Comparison of ENCODE assay signal across 13 cellular contexts in the genomic region with DNA sequence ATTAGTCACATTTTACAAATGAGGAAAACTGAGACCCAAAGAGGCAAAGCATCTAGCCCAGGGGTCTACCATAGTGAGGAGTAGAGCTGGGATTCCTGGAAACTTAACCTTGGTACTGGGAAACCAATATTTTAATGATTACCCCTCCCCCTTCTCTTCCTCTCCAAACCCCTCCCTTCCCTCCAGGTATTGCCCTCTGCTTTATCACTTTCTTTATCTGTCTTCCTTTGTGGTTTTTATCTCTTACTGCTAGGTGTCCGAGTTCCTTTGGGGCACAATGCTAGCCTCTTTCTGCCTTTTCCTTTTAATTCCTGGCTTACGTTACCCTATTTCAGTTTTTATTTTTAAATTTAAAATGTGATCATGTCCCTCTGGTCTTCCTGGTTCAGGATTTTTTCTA. TPM values are rescaled to one million over a fixed set of nuclear protein-coding genes. Genes with fewer than 3 reads are reported as not detected.
A peak's percentile ranks its signal among the peaks of the same experiment; 100 is the strongest.
DNase-seq lines count a peak whose midpoint lies in the region; ATAC-seq and TF ChIP-seq lines count a peak whose summit lies in the region.
"Had no signal": no experiment of that assay in that cellular context is flagged by ENCODE, and none has a peak within 500 bp of the region (broad histone marks: within the 10 kb centered on the region; RNA-seq: fewer than 3 reads in every experiment).

No MANE protein-coding gene starts in this region.

- H3K9me3 Mint-ChIP-seq in Caco-2 (ENCODE audit: unreplicated experiment) = no peaks in the 10 kb centered on the region
- H3K9me3 Mint-ChIP-seq: activated naive CD4-positive, alpha-beta T cell treated with anti-CD3 and anti-CD28 coated beads for 36 hours had no signal

- H3K4me3 ChIP-seq in Caco-2 (ENCODE audit: low read depth, low read length) (no peak overlapping the region), PC-9 (peak overlapping the region; percentile 85; the same call in 1 of the 2 replicates), esophagus squamous epithelium (peak overlapping the region in 2 of 4 donors; percentile 82 to 88), parathyroid adenoma (ENCODE audit: low read depth, low read length) (peak overlapping the region; percentile 83)

- H3K79me2 ChIP-seq in PC-9 (ENCODE audit: low read depth) (peaks cover 20% of the 10 kb centered on the region), parathyroid adenoma (peaks cover 16% of the 10 kb centered on the region)

- H3K27ac ChIP-seq in PC-9 (no peak overlapping the region), esophagus squamous epithelium (peak overlapping the region; percentile 94 to 100 (median 99)), parathyroid adenoma (no peak overlapping the region)
- H3K27ac ChIP-seq: foreskin keratinocyte had no signal

- DNase-seq in Caco-2 = peak in 1 of 2 experiments; percentile 4
- no peak for DNase-seq in PC-9
- DNase-seq in esophagus squamous epithelium (lab: John Stamatoyannopoulos, UW) = no peak
- no peak for DNase-seq in DMS53 treated with DMSO at 0.1 percent for 48 hours (lab: John Stamatoyannopoulos, UW; ENCODE audit: unreplicated experiment)
- no peak for DNase-seq in GDM1 (lab: John Stamatoyannopoulos, UW)
- no peak for DNase-seq in NCI-H2081 treated with DMSO at 0.1 percent for 48 hours (lab: John Stamatoyannopoulos, UW)
- DNase-seq: DMS79 treated with DMSO at 0.1 percent for 48 hours, foreskin keratinocyte, NCI-H524 treated with DMSO at 0.1 percent for 48 hours, occipital lobe had no signal

- POLR2A ChIA-PET in Caco-2 (lab: Charles Lee) = no interaction called here
- POLR2A ChIA-PET in PC-9 (lab: Charles Lee; ENCODE audit: unreplicated experiment) = interaction anchor here (0.6 to 1.3 kb wide), 2 partner anchors 11 to 20 kb away, joined by 3 read pairs; no protein-coding TSS in a partner anchor

- peak overlapping the region; percentile 99 for H3K27ac Mint-ChIP-seq in Caco-2 (ENCODE audit: unreplicated experiment)
- H3K27ac Mint-ChIP-seq: activated naive CD4-positive, alpha-beta T cell treated with anti-CD3 and anti-CD28 coated beads for 36 hours had no signal

- H3K9me2 ChIP-seq in PC-9 (ENCODE audit: insufficient read depth) = no peaks in the 10 kb centered on the region

- no peak overlapping the region for H3K9ac ChIP-seq in parathyroid adenoma

- H3K4me1 ChIP-seq in Caco-2 (peaks cover 24% of the 10 kb centered on the region), PC-9 (replicated peaks; ENCODE audit: insufficient read depth) (peaks cover 20% of the 10 kb centered on the region), esophagus squamous epithelium (peaks cover 6 to 49% (median 9%) of the 10 kb centered on the region in 3 donors), parathyroid adenoma (peaks cover 14% of the 10 kb centered on the region)

- TF ChIP-seq POLR2A in esophagus squamous epithelium (IDR thresholded peaks at IDR 0.05) = no peak

- TF ChIP-seq CTCF in Caco-2 (IDR thresholded peaks at IDR 0.05; ENCODE audit: insufficient read depth in 1 of 2, low read depth in 1 of 2, low read length in 1 of 2, severe bottlenecking in 1 of 2, unreplicated experiment in 1 of 2) (no peak), PC-9 (conservative IDR thresholded peaks at IDR 0.05) (no peak), esophagus squamous epithelium (IDR thresholded peaks at IDR 0.05) (no peak), parathyroid adenoma (IDR thresholded peaks at IDR 0.05) (no peak)

- no peaks in the 10 kb centered on the region for H3K36me3 ChIP-seq in Caco-2 (ENCODE audit: control insufficient read depth, insufficient read depth, low read length)
- no peaks in the 10 kb centered on the region for H3K36me3 ChIP-seq in PC-9 (ENCODE audit: low read depth)
- peaks cover 0 to 34% (median 0%) of the 10 kb centered on the region in 3 donors for H3K36me3 ChIP-seq in esophagus squamous epithelium
- no peaks in the 10 kb centered on the region for H3K36me3 ChIP-seq in parathyroid adenoma (ENCODE audit: control insufficient read depth, insufficient read depth, low read length)

- H4K20me1 ChIP-seq in PC-9 (ENCODE audit: insufficient read depth) = no peaks in the 10 kb centered on the region

- 60 to 61% methylated on average over 2 of the region's 2 CpGs for WGBS in esophagus squamous epithelium, 2 donors

- intact Hi-C loops in Caco-2 (cut with micrococcal nuclease; ENCODE audit: unreplicated experiment) (no loop called here), PC-9 (cut with micrococcal nuclease; ENCODE audit: unreplicated experiment) (loop anchor here (10.0 kb wide), 2 partner anchors 181 to 461 kb away; partner anchors contain the start of gene CLEC9A), esophagus squamous epithelium (cut with DNase I) (no loop called here)

- peak overlapping the region; percentile 81 for H3K4me2 ChIP-seq in PC-9
- H3K4me2 ChIP-seq in parathyroid adenoma (ENCODE audit: low read length) = peak overlapping the region; percentile 97

- peaks cover 28% of the 10 kb centered on the region for H3K4me1 Mint-ChIP-seq in Caco-2 (ENCODE audit: low read depth, unreplicated experiment)

- no peaks in the 10 kb centered on the region for H3K27me3 ChIP-seq in Caco-2 (replicated peaks; ENCODE audit: control insufficient read depth, insufficient read depth, low read length)
- no peaks in the 10 kb centered on the region for H3K27me3 ChIP-seq in PC-9 (ENCODE audit: insufficient read depth, low read depth)
- no peaks in the 10 kb centered on the region for H3K27me3 ChIP-seq in esophagus squamous epithelium
- no peaks in the 10 kb centered on the region for H3K27me3 ChIP-seq in parathyroid adenoma (ENCODE audit: control insufficient read depth, insufficient read depth, low read length)
- H3K27me3 ChIP-seq: foreskin keratinocyte had no signal

- H3K9me3 ChIP-seq in Caco-2 = no peaks in the 10 kb centered on the region
- no peaks in the 10 kb centered on the region for H3K9me3 ChIP-seq in PC-9 (ENCODE audit: insufficient read depth, low read depth)
- no peaks in the 10 kb centered on the region for H3K9me3 ChIP-seq in esophagus squamous epithelium
- no peaks in the 10 kb centered on the region for H3K9me3 ChIP-seq in parathyroid adenoma (ENCODE audit: control insufficient read depth, low read length)

- ATAC-seq in HG03521 (IDR thresholded peaks at IDR 0.05; ENCODE audit: unreplicated experiment) = no peak
- ATAC-seq: foreskin keratinocyte had no signal

- H3K4me3 Mint-ChIP-seq in Caco-2 (ENCODE audit: unreplicated experiment) = peak overlapping the region; percentile 80
- H3K4me3 Mint-ChIP-seq: activated naive CD4-positive, alpha-beta T cell treated with anti-CD3 and anti-CD28 coated beads for 36 hours had no signal

- CTCF ChIA-PET in Caco-2 (lab: Charles Lee) = no interaction called here
- CTCF ChIA-PET in PC-9 (lab: Charles Lee) = interaction anchor here (1.8 kb wide), 1 partner anchor 62 kb away, joined by 8 read pairs; no protein-coding TSS in a partner anchor

- no peak overlapping the region for H2AFZ ChIP-seq in PC-9
- H2AFZ ChIP-seq in parathyroid adenoma = no peak overlapping the region

- peaks cover 36% of the 10 kb centered on the region; the same call in 1 of the 2 replicates for H3F3A ChIP-seq in PC-9 (ENCODE audit: insufficient read depth, low read depth)

- no peaks in the 10 kb centered on the region for H3K27me3 Mint-ChIP-seq in Caco-2 (ENCODE audit: insufficient read depth, unreplicated experiment)

- BruUV-seq in Caco-2 (replicated peaks; lab: Mats Ljungman, UMichigan) = no TSS peak
- BruUV-seq in PC-9 (replicated peaks; lab: Mats Ljungman, UMichigan) = no TSS peak

- H3K36me3 Mint-ChIP-seq in Caco-2 (ENCODE audit: insufficient read depth, unreplicated experiment) = peaks cover 51% of the 10 kb centered on the region

RNA-seq across cellular contexts. Expression of gene GABARAPL1, which starts 2.8 kb away (rescaled TPM):
- total RNA-seq in Caco-2 (2022) = 106 TPM in 2 replicates
- total RNA-seq in PC-9 (2021) = 85.6 and 143 TPM in 2 replicates
- 10 to 100 TPM; 10.3 to 65.2 (median 24.5) TPM for total RNA-seq in esophagus squamous epithelium

RNA-seq across cellular contexts. Expression of gene TMEM52B, which starts 36.6 kb away (rescaled TPM):
- total RNA-seq in Caco-2 (2022) = 41.8 and 46.0 TPM in 2 replicates
- 2.6 and 4.2 TPM in 2 replicates for total RNA-seq in PC-9 (2021)
- total RNA-seq in esophagus squamous epithelium = not detected
- total RNA-seq: activated naive CD4-positive, alpha-beta T cell treated with anti-CD3 and anti-CD28 coated beads for 36 hours; foreskin keratinocyte had no signal

RNA-seq across cellular contexts. Expression of gene OLR1, which starts 43.5 kb away (rescaled TPM):
- total RNA-seq in Caco-2 (2022) = 176 and 183 TPM in 2 replicates
- 20.2 and 22.4 TPM in 2 replicates for total RNA-seq in PC-9 (2021)
- total RNA-seq in esophagus squamous epithelium = 1 to 10 TPM in 1 of 4 donors, not detected in 3; 2.7 TPM
- total RNA-seq: activated naive CD4-positive, alpha-beta T cell treated with anti-CD3 and anti-CD28 coated beads for 36 hours; foreskin keratinocyte had no signal

Comparison
In these comparisons a context has a peak if more than half of its experiments do, and no peak if none do; other contexts are left out.
1. H3K27ac ChIP-seq: peak in esophagus squamous epithelium (4 of 4); none in PC-9 (single experiment) and parathyroid adenoma (single experiment).